ENCODE assay signal across 8 cellular contexts in genomic region chr19:53903055-53903680, GRCh38. TPM values are rescaled to one million over a fixed set of nuclear protein-coding genes. Genes with fewer than 3 reads are reported as not detected.
DNase-seq lines count a peak whose midpoint lies in the region; ATAC-seq, FAIRE-seq and TF ChIP-seq lines count a peak whose summit lies in the region.
"Had no signal": no experiment of that assay in that cellular context is flagged by ENCODE, and none has a peak within 500 bp of the region (broad histone marks: within the 10 kb centered on the region; RNA-seq: fewer than 3 reads in every experiment).

No MANE protein-coding gene starts in this region.

- TF ChIP-seq CTCF in GM13977 (IDR thresholded peaks at IDR 0.05; ENCODE audit: extremely low read depth, insufficient read depth, missing control alignments) = no peak
- no peak for TF ChIP-seq CTCF in astrocyte (IDR thresholded peaks at IDR 0.05; ENCODE audit: insufficient read depth, low read depth, low read length)
- TF ChIP-seq CTCF in chondrocyte (IDR thresholded peaks at IDR 0.05) = no peak

- H3K36me3 Mint-ChIP-seq in astrocyte (ENCODE audit: low read depth, unreplicated experiment) = no peaks in the 10 kb centered on the region
- H3K36me3 Mint-ChIP-seq in chondrocyte (ENCODE audit: low read depth) = no peaks in the 10 kb centered on the region

- no peak overlapping the region for H3K4me2 ChIP-seq in astrocyte (ENCODE audit: low read length)

- H3K27me3 ChIP-seq in astrocyte (ENCODE audit: insufficient read depth, low read length) = peaks cover 35% of the 10 kb centered on the region

- no peak overlapping the region for H3K27ac ChIP-seq in astrocyte (ENCODE audit: low read depth, low read length)

- FAIRE-seq in astrocyte (lab: Jason Lieb, UNC) (peak; percentile 60), frontal cortex (lab: Jason Lieb, UNC) (no peak)

- peak; percentile 64 for DNase-seq in GM13977 (ENCODE audit: low spot score)
- DNase-seq in LoVo (ENCODE audit: low spot score) = peak; percentile 48
- peak; percentile 16 for DNase-seq in astrocyte (ENCODE audit: low read depth)
- DNase-seq in lung microvascular endothelial cell (ENCODE audit: low read depth in 2 of 2) = peak; percentile 43 to 53
- no peak for DNase-seq in frontal cortex (ENCODE audit: low spot score in 2 of 2)
- no peak for DNase-seq in chondrocyte (ENCODE audit: low spot score)

- H2AFZ ChIP-seq in astrocyte (ENCODE audit: low read depth, low read length) = no peak overlapping the region

- H3K4me3 ChIP-seq in astrocyte (ENCODE audit: insufficient read depth, low read depth, low read length) = no peak overlapping the region

- H3K9me3 Mint-ChIP-seq in astrocyte (ENCODE audit: unreplicated experiment) (peaks cover 3% of the 10 kb centered on the region), chondrocyte (ENCODE audit: low read depth) (no peaks in the 10 kb centered on the region)

- H3K36me3 ChIP-seq in astrocyte (ENCODE audit: insufficient read depth, low read length) = no peaks in the 10 kb centered on the region

- no peaks in the 10 kb centered on the region for H3K79me2 ChIP-seq in astrocyte (ENCODE audit: insufficient read depth, low read length)

- in situ Hi-C loops in GM13977 (cut with MboI; ENCODE audit: low pct_unique_long_range_greater_than_20kb, low sequenced_read_pairs, unreplicated experiment) = no loop called here

- ATAC-seq in GM21786 (IDR thresholded peaks at IDR 0.05; ENCODE audit: unreplicated experiment) = no peak

- H3K4me3 Mint-ChIP-seq in astrocyte (ENCODE audit: unreplicated experiment) = no peak overlapping the region
- no peak overlapping the region for H3K4me3 Mint-ChIP-seq in chondrocyte (ENCODE audit: unreplicated experiment)

- no peaks in the 10 kb centered on the region for H4K20me1 ChIP-seq in astrocyte (ENCODE audit: insufficient read depth, low read length)

- H3K9ac ChIP-seq in astrocyte (ENCODE audit: low read length) = no peak overlapping the region

- H3K4me1 Mint-ChIP-seq in astrocyte (ENCODE audit: low read depth, unreplicated experiment) (no peaks in the 10 kb centered on the region), chondrocyte (ENCODE audit: low read depth) (peaks cover 13% of the 10 kb centered on the region)

- H3K27me3 Mint-ChIP-seq in astrocyte (ENCODE audit: low read depth, unreplicated experiment) (peaks cover 60% of the 10 kb centered on the region), chondrocyte (ENCODE audit: low read depth) (peaks cover 46% of the 10 kb centered on the region)

- H3K27ac Mint-ChIP-seq in astrocyte (ENCODE audit: unreplicated experiment) (no peak overlapping the region), chondrocyte (ENCODE audit: unreplicated experiment) (no peak overlapping the region)

- peaks cover 2% of the 10 kb centered on the region for H3K4me1 ChIP-seq in astrocyte (ENCODE audit: insufficient read depth, low read length)

- no peaks in the 10 kb centered on the region for H3K9me3 ChIP-seq in astrocyte (ENCODE audit: insufficient read depth, low read depth, low read length)

RNA-seq across cellular contexts. Expression of gene CACNG7, which starts 5.9 kb away (rescaled TPM):
- total RNA-seq in astrocyte (3.5 and 4.4 TPM in 2 replicates), lung microvascular endothelial cell (under 0.01 TPM in 1 of 2 replicates, not detected in the other), frontal cortex (4.9 TPM), chondrocyte (not detected in 3 replicates)
- total RNA-seq: skeletal muscle tissue had no signal

RNA-seq across cellular contexts. Expression of gene PRKCG, which starts 21.2 kb away (rescaled TPM):
- 0.29 and 0.41 TPM in 2 replicates for total RNA-seq in astrocyte
- total RNA-seq in lung microvascular endothelial cell = not detected in 2 replicates
- total RNA-seq in frontal cortex = 1.2 TPM
- total RNA-seq in chondrocyte = 0.15 to 0.56 TPM in 2 of 3 replicates, not detected in the other
- total RNA-seq: skeletal muscle tissue had no signal

RNA-seq across cellular contexts. Expression of gene MYADM, which starts 35.5 kb away (rescaled TPM):
- 221 and 246 TPM in 2 replicates for total RNA-seq in astrocyte
- total RNA-seq in lung microvascular endothelial cell = 4.8 and 8.3 TPM in 2 replicates
- total RNA-seq in frontal cortex = 2.4 TPM
- total RNA-seq in chondrocyte = 184 to 293 TPM (median 292 TPM) in 3 replicates

RNA-seq across cellular contexts. Expression of gene CACNG8, which starts 59.6 kb away (rescaled TPM):
- total RNA-seq in astrocyte (3.2 TPM in 2 replicates), lung microvascular endothelial cell (under 0.01 and 0.22 TPM in 2 replicates), frontal cortex (4.1 TPM), chondrocyte (0.05 TPM in 1 of 3 replicates, not detected in the others)

Comparison
In these comparisons a context has a peak if more than half of its experiments do, and no peak if none do; other contexts are left out.
1. DNase-seq: peak in GM13977 (single experiment), LoVo (single experiment), astrocyte (single experiment) and lung microvascular endothelial cell (2 of 2); none in frontal cortex (0 of 2) and chondrocyte (single experiment).
2. RNA of gene MYADM, which starts 35.5 kb away (total RNA-seq): 184 to 293 TPM in chondrocyte and 221 to 246 TPM in astrocyte; 4.8 to 8.3 TPM in lung microvascular endothelial cell and 2.4 TPM in frontal cortex (single experiment); every median in the first group is over 10 times any median in the second.